In genomic region chr12:5051913-5052312, GRCh38 we compare ENCODE assay signal across 32 cellular contexts. TPM values are rescaled to one million over a fixed set of nuclear protein-coding genes. Genes with fewer than 3 reads are reported as not detected.
DNase-seq lines count a peak whose midpoint lies in the region; ATAC-seq and TF ChIP-seq lines count a peak whose summit lies in the region.
"Had no signal": no experiment of that assay in that cellular context is flagged by ENCODE, and none has a peak within 500 bp of the region (broad histone marks: within the 10 kb centered on the region; RNA-seq: fewer than 3 reads in every experiment).

No MANE protein-coding gene starts in this region.

- ATAC-seq in GM21529 (IDR thresholded peaks at IDR 0.05; ENCODE audit: unreplicated experiment), result no peak
- ATAC-seq in GM21360 (IDR thresholded peaks at IDR 0.05; ENCODE audit: unreplicated experiment), result no peak
- ATAC-seq: activated CD8-positive, alpha-beta T cell treated with anti-CD3 and anti-CD28 coated beads, Interleukin-2, amount 10 ng/mL, durations not matched to agents 7 days and 5 days; CD8-positive, alpha-beta T cell; K562; left colon had no signal

- peak overlapping the region; percentile 33 to 47 for H3K27ac ChIP-seq in ascending aorta
- H3K27ac ChIP-seq: esophagus muscularis mucosa, SJSA1, stomach, thyroid gland had no signal

- peaks cover 3 to 7% of the 10 kb centered on the region in 2 donors for H3K4me1 ChIP-seq in ascending aorta
- H3K4me1 ChIP-seq: SJSA1, thyroid gland had no signal

- no peaks in the 10 kb centered on the region for H3K9me3 ChIP-seq in ascending aorta
- H3K9me3 ChIP-seq: esophagus muscularis mucosa, MG63, SJSA1, stomach, thyroid gland had no signal

- H3K4me3 ChIP-seq in ascending aorta, result no peak overlapping the region
- H3K4me3 ChIP-seq: coronary artery, esophagus muscularis mucosa, K562, MG63, SJSA1, stomach, thyroid gland had no signal

- H3K36me3 ChIP-seq in ascending aorta, result peaks cover 6 to 8% of the 10 kb centered on the region in 2 donors
- H3K36me3 ChIP-seq: esophagus muscularis mucosa, MG63, SJSA1, stomach, thyroid gland had no signal

- no peak for TF ChIP-seq CTCF in ascending aorta (IDR thresholded peaks at IDR 0.05)

- intact Hi-C loops in ascending aorta (cut with DNase I), result no loop called here

- H3K27me3 ChIP-seq in ascending aorta, result no peaks in the 10 kb centered on the region
- H3K27me3 ChIP-seq: thyroid gland had no signal

- DNase-seq in SKM-1 treated with dmso at 0.1 percent for 144 hours (lab: John Stamatoyannopoulos, UW; ENCODE audit: unreplicated experiment) (peak; percentile 9), SKM-1 (lab: John Stamatoyannopoulos, UW; ENCODE audit: unreplicated experiment) (no peak), NAMALWA (ENCODE audit: low spot score) (peak; percentile 12), ascending aorta (ENCODE audit: low spot score in 2 of 2) (no peak), kidney glomerular epithelial cell (lab: John Stamatoyannopoulos, UW) (no peak)
- no peak for DNase-seq in activated CD8-positive, alpha-beta memory T cell treated with anti-CD3 and anti-CD28 coated beads, Interleukin-2, amount 50 U/mL, for 48 hours
- DNase-seq: 8988T; activated CD4-positive, alpha-beta T cell treated with anti-CD3 and anti-CD28 coated beads for 1 hour; activated CD8-positive, alpha-beta T cell treated with anti-CD3 and anti-CD28 coated beads, Interleukin-2, amount 10 ng/mL, durations not matched to agents 7 days and 5 days; activated effector memory CD4-positive, alpha-beta T cell treated with Interleukin-2 at 50 U/mL for 16 hours; CD8-positive, alpha-beta T cell; endodermal cell; foreskin melanocyte; hippocampal formation; left colon; mesendoderm; MG63; NCI-H1694 treated with DMSO at 0.1 percent for 48 hours; NCI-H2171; NCI-H510A; occipital lobe; stomach; T-helper 1 cell; thyroid gland had no signal

RNA-seq across cellular contexts. Expression of gene KCNA5, which starts 8.2 kb away (rescaled TPM):
- total RNA-seq in ascending aorta, result 39.1 TPM
- total RNA-seq: activated CD8-positive, alpha-beta T cell treated with anti-CD3 and anti-CD28 coated beads, Interleukin-2, amount 10 ng/mL, durations not matched to agents 7 days and 5 days; CD8-positive, alpha-beta T cell; endodermal cell; HT-29; K562; myocyte; SJSA1 had no signal

Comparison
In these comparisons a context has a peak if more than half of its experiments do, and no peak if none do; other contexts are left out.
1. DNase-seq: peak in SKM-1 treated with dmso at 0.1 percent for 144 hours (single experiment) and NAMALWA (single experiment); none in SKM-1 (single experiment), ascending aorta (0 of 2), activated CD8-positive, alpha-beta memory T cell treated with anti-CD3 and anti-CD28 coated beads, Interleukin-2, amount 50 U/mL, for 48 hours (single experiment) and kidney glomerular epithelial cell (single experiment).